In genomic region chr11:118886681-118887111, GRCh38 we compare ENCODE assay signal across 10 cellular contexts. TPM values are rescaled to one million over a fixed set of nuclear protein-coding genes. Genes with fewer than 3 reads are reported as not detected.
DNase-seq lines count a peak whose midpoint lies in the region; ATAC-seq and TF ChIP-seq lines count a peak whose summit lies in the region.
"Had no signal": no experiment of that assay in that cellular context is flagged by ENCODE, and none has a peak within 500 bp of the region (broad histone marks: within the 10 kb centered on the region; RNA-seq: fewer than 3 reads in every experiment).

No MANE protein-coding gene starts in this region.

- no peak for ATAC-seq in GM21528 (IDR thresholded peaks at IDR 0.05; ENCODE audit: low FRiP score, unreplicated experiment)
- ATAC-seq in GM18519 (IDR thresholded peaks at IDR 0.05; ENCODE audit: low FRiP score, unreplicated experiment), result no peak
- ATAC-seq: left lobe of liver had no signal

- H3K36me3 Mint-ChIP-seq in HFFc6 (ENCODE audit: low read depth) (no peaks in the 10 kb centered on the region), nephron progenitor cell (ENCODE audit: low read depth) (no peaks in the 10 kb centered on the region)

- no peaks in the 10 kb centered on the region for H4K20me1 ChIP-seq in SU-DHL-6 (ENCODE audit: low read depth, low read length)

- peak overlapping the region; percentile 71 for H3K9ac ChIP-seq in SU-DHL-6 (ENCODE audit: low read length)

- peaks cover 49% of the 10 kb centered on the region for H3K4me1 Mint-ChIP-seq in HFFc6 (ENCODE audit: low read depth)
- peaks cover 44% of the 10 kb centered on the region for H3K4me1 Mint-ChIP-seq in nephron progenitor cell

- H3K79me2 ChIP-seq in SU-DHL-6 (ENCODE audit: insufficient read depth, low read length), result peaks cover 33% of the 10 kb centered on the region

- H3K27ac Mint-ChIP-seq in HFFc6, result peak overlapping the region; percentile 97; the same call in 1 of the 2 replicates
- peak overlapping the region; percentile 80 for H3K27ac Mint-ChIP-seq in nephron progenitor cell

- no peaks in the 10 kb centered on the region for H3K9me3 Mint-ChIP-seq in HFFc6
- no peaks in the 10 kb centered on the region for H3K9me3 Mint-ChIP-seq in nephron progenitor cell

- H3K27me3 ChIP-seq in GM06990 (replicated peaks; ENCODE audit: control insufficient read depth, insufficient read depth, low read length) (no peaks in the 10 kb centered on the region; the same call in none of the 2 replicates), SU-DHL-6 (ENCODE audit: low read length) (no peaks in the 10 kb centered on the region)
- H3K27me3 ChIP-seq: right lobe of liver had no signal

- no peaks in the 10 kb centered on the region for H3K9me2 ChIP-seq in SU-DHL-6 (replicated peaks; ENCODE audit: insufficient read depth, low read length)

- H3K4me3 ChIP-seq in GM06990 (replicated peaks; ENCODE audit: low read depth, low read length), result no peak overlapping the region
- H3K4me3 ChIP-seq in SU-DHL-6 (ENCODE audit: insufficient read depth, low read length, poor library complexity, severe bottlenecking), result no peak overlapping the region
- H3K4me3 ChIP-seq: right lobe of liver had no signal

- H2AFZ ChIP-seq in SU-DHL-6 (ENCODE audit: low read depth, low read length, severe bottlenecking), result no peak overlapping the region

- H3F3A ChIP-seq in SU-DHL-6 (ENCODE audit: insufficient read depth), result peaks cover 20% of the 10 kb centered on the region

- DNase-seq in GM06990 (ENCODE audit: extremely low read depth, insufficient read length) (peak; percentile 52), HFFc6 (no peak), nephron progenitor cell (no peak), epidermal melanocyte (ENCODE audit: insufficient read length, low spot score) (no peak), NCI-H128 (lab: John Stamatoyannopoulos, UW; ENCODE audit: unreplicated experiment) (no peak)
- DNase-seq: right lobe of liver had no signal

- H3K4me3 Mint-ChIP-seq in HFFc6 (peak overlapping the region; percentile 27; the same call in 1 of the 2 replicates), nephron progenitor cell (no peak overlapping the region)

- H3K36me3 ChIP-seq in GM06990 (ENCODE audit: control insufficient read depth, insufficient read depth, low read length) (no peaks in the 10 kb centered on the region), SU-DHL-6 (ENCODE audit: low read length) (no peaks in the 10 kb centered on the region)
- H3K36me3 ChIP-seq: right lobe of liver had no signal

- H3K27me3 Mint-ChIP-seq in HFFc6 (ENCODE audit: insufficient read depth) (peaks cover 5% of the 10 kb centered on the region), nephron progenitor cell (ENCODE audit: low read depth, poor library complexity) (peaks cover 15% of the 10 kb centered on the region)

- peak overlapping the region; percentile 80 for H3K4me2 ChIP-seq in SU-DHL-6 (ENCODE audit: low read depth, low read length, poor library complexity, severe bottlenecking)

- H3K27ac ChIP-seq in SU-DHL-6 (ENCODE audit: low read depth, low read length), result peak overlapping the region; percentile 65
- H3K27ac ChIP-seq: right lobe of liver had no signal

- TF ChIP-seq CTCF in GM06990 (IDR thresholded peaks at IDR 0.05; ENCODE audit: insufficient read depth, low read length, poor library complexity, severe bottlenecking), result no peak
- TF ChIP-seq CTCF in HFFc6 (IDR thresholded peaks at IDR 0.05), result no peak
- TF ChIP-seq CTCF in SU-DHL-6 (IDR thresholded peaks at IDR 0.05; ENCODE audit: insufficient read depth, low read length, poor library complexity, severe bottlenecking), result no peak
- TF ChIP-seq CTCF in nephron progenitor cell (IDR thresholded peaks at IDR 0.05), result no peak

- H3K9me3 ChIP-seq in SU-DHL-6 (ENCODE audit: insufficient read depth, low read length), result no peaks in the 10 kb centered on the region
- H3K9me3 ChIP-seq: right lobe of liver had no signal

RNA-seq across cellular contexts. Expression of gene CXCR5, which starts 3.0 kb away (rescaled TPM):
- under 1 TPM in 1 of 6 experiments, not detected in 5; 0.06 TPM for total RNA-seq in HFFc6 (2021; fragmentation: NEBNext Ultra II Directional; extraction: Animal tissue kit (Norgen Biotek cat#: 25700))

RNA-seq across cellular contexts. Expression of gene BCL9L, which starts 39.0 kb away (rescaled TPM):
- total RNA-seq in HFFc6 (2021; fragmentation: NEBNext Ultra II Directional; extraction: Animal tissue kit (Norgen Biotek cat#: 25700)), result 100 to 1,000 TPM; 120 to 135 (median 127) TPM
